In genomic region chr5:139495644-139496435, GRCh38 we compare ENCODE assay signal across 14 cellular contexts. TPM values are rescaled to one million over a fixed set of nuclear protein-coding genes. Genes with fewer than 3 reads are reported as not detected.
DNase-seq lines count a peak whose midpoint lies in the region; ATAC-seq and TF ChIP-seq lines count a peak whose summit lies in the region.
"Had no signal": no experiment of that assay in that cellular context is flagged by ENCODE, and none has a peak within 500 bp of the region (broad histone marks: within the 10 kb centered on the region; RNA-seq: fewer than 3 reads in every experiment).

No MANE protein-coding gene starts in this region.

- H3K27me3 Mint-ChIP-seq in activated CD4-positive, alpha-beta T cell treated with anti-CD3 and anti-CD28 coated beads for 36 hours = no peaks in the 10 kb centered on the region

- DNase-seq in activated CD4-positive, alpha-beta T cell treated with anti-CD3 and anti-CD28 coated beads for 36 hours = no peak
- no peak for DNase-seq in activated CD4-positive, alpha-beta T cell treated with anti-CD3 and anti-CD28 coated beads for 4 hours
- DNase-seq in SJSA1 (ENCODE audit: low read depth in 1 of 2, low spot score in 2 of 2) (peak in 1 of 2 experiments; percentile 59), fibroblast of lung (ENCODE audit: low read depth in 2 of 2) (peak; percentile 50 to 65), SJCRH30 (no peak), NCI-H345 (lab: John Stamatoyannopoulos, UW) (no peak), iPS-NIHi11 (ENCODE audit: low spot score) (no peak)
- no peak for DNase-seq in stimulated activated naive CD8-positive, alpha-beta T cell treated with anti-CD3 and anti-CD28 coated beads, Interleukin-15, Interleukin-2, amounts not matched to agents 100 U/mL and 50 U/mL, for 24 hours
- DNase-seq: C1 segment of cervical spinal cord, foreskin melanocyte, GOT3, NCI-H2171 had no signal

- H3K36me3 Mint-ChIP-seq in activated CD4-positive, alpha-beta T cell treated with anti-CD3 and anti-CD28 coated beads for 36 hours (ENCODE audit: low read depth) = no peaks in the 10 kb centered on the region

- CTCF ChIA-PET in activated CD4-positive, alpha-beta T cell treated with anti-CD3 and anti-CD28 coated beads for 36 hours (lab: Charles Lee) = interaction anchor here (0.8 to 1.7 kb wide), 3 partner anchors 9 to 114 kb away, joined by 3 to 5 read pairs (median 5); no protein-coding TSS in a partner anchor

- H3K27me3 ChIP-seq in SJSA1 (replicated peaks) (no peaks in the 10 kb centered on the region), fibroblast of lung (ENCODE audit: control insufficient read depth, insufficient read depth, low read length) (no peaks in the 10 kb centered on the region), SJCRH30 (no peaks in the 10 kb centered on the region)

- H3K9me3 ChIP-seq in SJSA1 (replicated peaks) (no peaks in the 10 kb centered on the region), fibroblast of lung (ENCODE audit: control insufficient read depth, insufficient read depth, low read depth, low read length) (no peaks in the 10 kb centered on the region), SJCRH30 (replicated peaks) (no peaks in the 10 kb centered on the region)

- no peak overlapping the region for H3K4me3 ChIP-seq in SJSA1
- H3K4me3 ChIP-seq in fibroblast of lung (replicated peaks in 1 of 4; ENCODE audit: control extremely low read depth in 1 of 4, insufficient read depth in 1 of 4, low read depth in 3 of 4, low read length in 4 of 4) = no peak overlapping the region
- H3K4me3 ChIP-seq in SJCRH30 = no peak overlapping the region

- intact Hi-C loops in activated CD4-positive, alpha-beta T cell treated with anti-CD3 and anti-CD28 coated beads for 36 hours (cut with DNase I, micrococcal nuclease) = no loop called here

- peak; percentile 66 for ATAC-seq in activated CD4-positive, alpha-beta T cell treated with anti-CD3 and anti-CD28 coated beads for 36 hours
- peak; percentile 9 for ATAC-seq in stimulated activated naive CD8-positive, alpha-beta T cell treated with anti-CD3 and anti-CD28 coated beads, Interleukin-15, Interleukin-2, amounts not matched to agents 100 U/mL and 50 U/mL, for 24 hours

- no peak overlapping the region for H3K4me3 Mint-ChIP-seq in activated CD4-positive, alpha-beta T cell treated with anti-CD3 and anti-CD28 coated beads for 36 hours

- H3K36me3 ChIP-seq in SJSA1 (no peaks in the 10 kb centered on the region), fibroblast of lung (ENCODE audit: control insufficient read depth, insufficient read depth, low read length) (no peaks in the 10 kb centered on the region), SJCRH30 (no peaks in the 10 kb centered on the region)

- peaks cover 23% of the 10 kb centered on the region for H3K4me1 Mint-ChIP-seq in activated CD4-positive, alpha-beta T cell treated with anti-CD3 and anti-CD28 coated beads for 36 hours

- peak overlapping the region; percentile 78 for H3K27ac Mint-ChIP-seq in activated CD4-positive, alpha-beta T cell treated with anti-CD3 and anti-CD28 coated beads for 36 hours

- peak overlapping the region; percentile 30 for H2AFZ ChIP-seq in fibroblast of lung (ENCODE audit: low read length)

- no peaks in the 10 kb centered on the region for H3K79me2 ChIP-seq in fibroblast of lung (ENCODE audit: control insufficient read depth, insufficient read depth, low read length)

- H3K9ac ChIP-seq in fibroblast of lung (ENCODE audit: insufficient read depth, low read length) = no peak overlapping the region

- peak overlapping the region; percentile 51 for H3K4me2 ChIP-seq in fibroblast of lung (ENCODE audit: extremely low read depth, insufficient read depth, low read length)

- H3K4me1 ChIP-seq in SJSA1 (replicated peaks) (peaks cover 37% of the 10 kb centered on the region), fibroblast of lung (ENCODE audit: control insufficient read depth, extremely low read depth, insufficient read depth, low read length) (peaks cover 25% of the 10 kb centered on the region), SJCRH30 (0 out of 2 replicates have a peak, but pooled peaks cover 2% of the 10 kb centered on the region)

- peak overlapping the region; percentile 32; the same call in 1 of the 2 replicates for H3K27ac ChIP-seq in SJSA1
- H3K27ac ChIP-seq in fibroblast of lung (ENCODE audit: insufficient read depth, low read length) = peak overlapping the region; percentile 57
- H3K27ac ChIP-seq in SJCRH30 = no peak overlapping the region
- H3K27ac ChIP-seq: HL-60 had no signal

- TF ChIP-seq CTCF in fibroblast of lung (conservative IDR thresholded peaks at IDR 0.05 in 1 of 2, IDR thresholded peaks at IDR 0.05 in 1 of 2; ENCODE audit: low read depth in 1 of 2, low read length in 2 of 2) = no peak

- H4K20me1 ChIP-seq in fibroblast of lung (ENCODE audit: control insufficient read depth, extremely low read depth, insufficient read depth, low read length) = no peaks in the 10 kb centered on the region

- no peaks in the 10 kb centered on the region for H3K9me3 Mint-ChIP-seq in activated CD4-positive, alpha-beta T cell treated with anti-CD3 and anti-CD28 coated beads for 36 hours (ENCODE audit: low read depth)

- POLR2A ChIA-PET in activated CD4-positive, alpha-beta T cell treated with anti-CD3 and anti-CD28 coated beads for 36 hours (lab: Charles Lee) = interaction anchor here (0.7 to 1.0 kb wide), 3 partner anchors 13 to 73 kb away, joined by 4 to 5 read pairs (median 4); partner anchors contain the start of gene STING1

RNA-seq across cellular contexts. Expression of gene STING1, which starts 13.3 kb away (rescaled TPM):
- 100 to 1,000 TPM; 178 to 183 TPM for total RNA-seq in activated CD4-positive, alpha-beta T cell treated with anti-CD3 and anti-CD28 coated beads for 36 hours
- 46.6 and 49.2 TPM in 2 replicates for total RNA-seq in SJSA1 (2014; rRNA removed; shearing (Covaris generic))
- 35.7 and 70.2 TPM in 2 replicates for total RNA-seq in fibroblast of lung
- 70.9 and 78.4 TPM in 2 replicates for polyA plus RNA-seq in fibroblast of lung
- 83.7 and 94.0 TPM in 2 replicates for polyA plus RNA-seq in fibroblast of lung (2012)
- 126 and 151 TPM in 2 replicates for polyA minus RNA-seq in fibroblast of lung (ENCODE audit: low replicate concordance)
- total RNA-seq in SJCRH30 (2014; rRNA removed; shearing (Covaris generic)) = 13.2 and 15.0 TPM in 2 replicates

RNA-seq across cellular contexts. Expression of gene SMIM33, which starts 25.0 kb away (rescaled TPM):
- total RNA-seq in activated CD4-positive, alpha-beta T cell treated with anti-CD3 and anti-CD28 coated beads for 36 hours = under 1 TPM; 0.46 to 0.50 TPM
- not detected in 2 replicates for total RNA-seq in SJSA1 (2014; rRNA removed; shearing (Covaris generic))
- not detected in 2 replicates for total RNA-seq in fibroblast of lung
- polyA plus RNA-seq in fibroblast of lung = not detected in 2 replicates
- not detected in 2 replicates for polyA plus RNA-seq in fibroblast of lung (2012)
- polyA minus RNA-seq in fibroblast of lung (ENCODE audit: low replicate concordance) = not detected in 2 replicates
- total RNA-seq in SJCRH30 (2014; rRNA removed; shearing (Covaris generic)) = not detected in 2 replicates
- total RNA-seq: myocyte had no signal

RNA-seq across cellular contexts. Expression of gene ECSCR, which starts 33.3 kb away (rescaled TPM):
- total RNA-seq in activated CD4-positive, alpha-beta T cell treated with anti-CD3 and anti-CD28 coated beads for 36 hours = 1 to 10 TPM in 1 of 2 experiments, under 1 TPM in 1; 0.83 to 2.6 TPM
- total RNA-seq in SJSA1 (2014; rRNA removed; shearing (Covaris generic)) = 0.53 and 1.2 TPM in 2 replicates
- total RNA-seq in fibroblast of lung = not detected in 2 replicates
- 0.18 and 0.24 TPM in 2 replicates for polyA plus RNA-seq in fibroblast of lung
- polyA plus RNA-seq in fibroblast of lung (2012) = 0.13 TPM in 1 of 2 replicates, not detected in the other
- polyA minus RNA-seq in fibroblast of lung (ENCODE audit: low replicate concordance) = not detected in 2 replicates
- 0.14 TPM in 1 of 2 replicates, not detected in the other for total RNA-seq in SJCRH30 (2014; rRNA removed; shearing (Covaris generic))
- total RNA-seq: myocyte had no signal

RNA-seq across cellular contexts. Expression of gene DNAJC18, which starts 56.5 kb away (rescaled TPM):
- total RNA-seq in activated CD4-positive, alpha-beta T cell treated with anti-CD3 and anti-CD28 coated beads for 36 hours = 10 to 100 TPM; 33.1 to 35.6 TPM
- total RNA-seq in SJSA1 (2014; rRNA removed; shearing (Covaris generic)) = 4.7 and 12.1 TPM in 2 replicates
- total RNA-seq in fibroblast of lung = 12.6 and 13.6 TPM in 2 replicates
- 9.4 and 14.6 TPM in 2 replicates for polyA plus RNA-seq in fibroblast of lung
- 11.3 and 15.7 TPM in 2 replicates for polyA plus RNA-seq in fibroblast of lung (2012)
- polyA minus RNA-seq in fibroblast of lung (ENCODE audit: low replicate concordance) = 3.3 and 4.9 TPM in 2 replicates
- 19.7 and 19.8 TPM in 2 replicates for total RNA-seq in SJCRH30 (2014; rRNA removed; shearing (Covaris generic))

Comparison
In these comparisons a context has a peak if more than half of its experiments do, and no peak if none do; other contexts are left out.
1. DNase-seq: peak in fibroblast of lung (2 of 2); none in activated CD4-positive, alpha-beta T cell treated with anti-CD3 and anti-CD28 coated beads for 36 hours (single experiment), activated CD4-positive, alpha-beta T cell treated with anti-CD3 and anti-CD28 coated beads for 4 hours (0 of 2), stimulated activated naive CD8-positive, alpha-beta T cell treated with anti-CD3 and anti-CD28 coated beads, Interleukin-15, Interleukin-2, amounts not matched to agents 100 U/mL and 50 U/mL, for 24 hours (single experiment), SJCRH30 (0 of 2), NCI-H345 (single experiment) and iPS-NIHi11 (single experiment).